ENCODE assay signal across 34 cellular contexts in the genomic region with DNA sequence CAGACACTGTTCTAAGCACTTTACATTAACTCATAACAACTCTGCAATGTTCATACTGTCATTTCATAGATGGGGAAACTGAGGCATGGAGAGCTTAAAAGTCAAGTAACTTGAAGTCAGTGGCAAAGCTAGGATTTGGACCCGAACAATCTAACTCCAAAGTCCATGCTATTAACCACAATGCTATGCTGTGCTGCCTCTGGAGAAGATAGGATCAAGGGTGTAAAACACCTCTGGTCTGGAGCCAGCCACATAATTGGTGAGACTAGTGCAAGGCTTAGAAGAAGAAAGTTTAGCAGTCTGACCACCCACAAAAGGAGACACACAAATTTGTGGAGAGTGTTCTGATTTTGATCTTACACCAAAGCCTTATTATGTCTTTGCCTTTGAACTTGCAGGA.
"Had no signal": no experiment of that assay in that cellular context is flagged by ENCODE, and none has a peak within 500 bp of the region (broad histone marks: within the 10 kb centered on the region; RNA-seq: fewer than 3 reads in every experiment).

No MANE protein-coding gene starts in this region.

- H3K27ac Mint-ChIP-seq: activated B cell treated with CpG ODN at 0.5 μM for 24 hours; activated CD8-positive, alpha-beta T cell treated with anti-CD3 and anti-CD28 coated beads for 36 hours; activated naive CD4-positive, alpha-beta T cell treated with anti-CD3 and anti-CD28 coated beads, Interleukin-2, amount 50 U/mL, for 24 hours; activated naive CD8-positive, alpha-beta T cell treated with anti-CD3 and anti-CD28 coated beads, Interleukin-2, amount 10 ng/mL, durations not matched to agents 7 days and 5 days; activated T-helper 17 cell treated with anti-CD3 and anti-CD28 coated beads, Interleukin-2, amount 50 U/mL, for 72 hours; effector memory CD8-positive, alpha-beta T cell; T-cell; T-helper 1 cell treated with Interleukin-12 subunit alpha and Interleukin-12 subunit beta and Interleukin-4 antibody, amounts not matched to agents 30 μg/mL and 1 μg/mL, for 36 hours had no signal

- H3K4me3 ChIP-seq: ascending aorta, coronary artery had no signal

- H3K9me3 Mint-ChIP-seq: activated B cell treated with CpG ODN at 0.5 μM for 24 hours; activated CD8-positive, alpha-beta T cell treated with anti-CD3 and anti-CD28 coated beads for 36 hours; activated naive CD4-positive, alpha-beta T cell treated with anti-CD3 and anti-CD28 coated beads, Interleukin-2, amount 50 U/mL, for 24 hours; activated naive CD8-positive, alpha-beta T cell treated with anti-CD3 and anti-CD28 coated beads, Interleukin-2, amount 10 ng/mL, durations not matched to agents 7 days and 5 days; activated T-cell treated with anti-CD3 and anti-CD28 coated beads, Interleukin-2, amount 50 U/mL, for 4 hours; activated T-helper 17 cell treated with anti-CD3 and anti-CD28 coated beads, Interleukin-2, amount 50 U/mL, for 72 hours; central memory CD8-positive, alpha-beta T cell; effector memory CD8-positive, alpha-beta T cell; T-cell; T-helper 1 cell treated with Interleukin-12 subunit alpha and Interleukin-12 subunit beta and Interleukin-4 antibody, amounts not matched to agents 30 μg/mL and 1 μg/mL, for 36 hours had no signal

- ATAC-seq: activated CD4-positive, CD25-positive, alpha-beta regulatory T cell treated with anti-CD3 and anti-CD28 coated beads, Interleukin-2, amount 50 U/mL, for 24 hours; activated CD8-positive, alpha-beta T cell treated with anti-CD3 and anti-CD28 coated beads for 36 hours; activated T-cell treated with anti-CD3 and anti-CD28 coated beads, Interleukin-2, amount 50 U/mL, for 4 hours; activated T-helper 17 cell treated with anti-CD3 and anti-CD28 coated beads, Interleukin-2, amount 50 U/mL, for 72 hours; effector memory CD8-positive, alpha-beta T cell; esophagus mucosa; T-cell had no signal

- H3K4me3 Mint-ChIP-seq: activated B cell treated with CpG ODN at 0.5 μM for 24 hours; activated CD8-positive, alpha-beta T cell treated with anti-CD3 and anti-CD28 coated beads for 36 hours; activated naive CD4-positive, alpha-beta T cell treated with anti-CD3 and anti-CD28 coated beads, Interleukin-2, amount 50 U/mL, for 24 hours; activated naive CD8-positive, alpha-beta T cell treated with anti-CD3 and anti-CD28 coated beads, Interleukin-2, amount 10 ng/mL, durations not matched to agents 7 days and 5 days; activated T-cell treated with anti-CD3 and anti-CD28 coated beads, Interleukin-2, amount 50 U/mL, for 4 hours; activated T-helper 17 cell treated with anti-CD3 and anti-CD28 coated beads, Interleukin-2, amount 50 U/mL, for 72 hours; central memory CD8-positive, alpha-beta T cell; effector memory CD8-positive, alpha-beta T cell; T-cell; T-helper 1 cell treated with Interleukin-12 subunit alpha and Interleukin-12 subunit beta and Interleukin-4 antibody, amounts not matched to agents 30 μg/mL and 1 μg/mL, for 36 hours had no signal

- H3K27ac ChIP-seq: ascending aorta, brain microvascular endothelial cell, coronary artery, epithelial cell of prostate, WERI-Rb-1 had no signal

- H3K4me1 Mint-ChIP-seq: activated B cell treated with CpG ODN at 0.5 μM for 24 hours; activated naive CD4-positive, alpha-beta T cell treated with anti-CD3 and anti-CD28 coated beads, Interleukin-2, amount 50 U/mL, for 24 hours; activated T-helper 17 cell treated with anti-CD3 and anti-CD28 coated beads, Interleukin-2, amount 50 U/mL, for 72 hours; T-cell had no signal

- H3K4me1 ChIP-seq: ascending aorta had no signal

- FAIRE-seq: bronchial epithelial cell, endometrium, endothelial cell of umbilical vein, frontal cortex had no signal

- DNase-seq: activated B cell treated with CpG ODN at 0.5 μM for 24 hours; activated CD4-positive, alpha-beta T cell treated with anti-CD3 and anti-CD28 coated beads for 48 hours; activated CD4-positive, alpha-beta T cell treated with anti-CD3 and anti-CD28 coated beads, Interleukin-2, amount 50 U/mL, for 1 hour; activated CD4-positive, alpha-beta T cell treated with anti-CD3 and anti-CD28 coated beads, Interleukin-2, amount 50 U/mL, for 48 hours; activated CD8-positive, alpha-beta memory T cell treated with anti-CD3 and anti-CD28 coated beads for 24 hours; activated CD8-positive, alpha-beta T cell treated with anti-CD3 and anti-CD28 coated beads for 36 hours; activated effector memory CD4-positive, alpha-beta T cell treated with Interleukin-2 at 50 U/mL for 16 hours; activated gamma-delta T cell treated with Interleukin-2 at 50 U/mL for 16 hours; activated naive CD4-positive, alpha-beta T cell treated with Interleukin-2 at 50 U/mL for 16 hours; activated naive CD8-positive, alpha-beta T cell treated with anti-CD3 and anti-CD28 coated beads, Interleukin-2, amount 10 ng/mL, durations not matched to agents 7 days and 5 days; activated T-cell treated with anti-CD3 and anti-CD28 coated beads, Interleukin-2, amount 50 U/mL, for 4 hours; brain microvascular endothelial cell; dermis blood vessel endothelial cell; effector CD4-positive, alpha-beta T cell; effector memory CD8-positive, alpha-beta T cell; foreskin fibroblast; head of caudate nucleus; SW 1271; T-cell; T-helper 9 cell; WERI-Rb-1 had no signal

- H3K9me3 ChIP-seq: ascending aorta had no signal

- H3K36me3 ChIP-seq: brain microvascular endothelial cell had no signal

- H3K27me3 ChIP-seq: ascending aorta, brain microvascular endothelial cell had no signal

- H3K27me3 Mint-ChIP-seq: activated B cell treated with CpG ODN at 0.5 μM for 24 hours; activated CD8-positive, alpha-beta T cell treated with anti-CD3 and anti-CD28 coated beads for 36 hours; activated naive CD4-positive, alpha-beta T cell treated with anti-CD3 and anti-CD28 coated beads, Interleukin-2, amount 50 U/mL, for 24 hours; activated T-helper 17 cell treated with anti-CD3 and anti-CD28 coated beads, Interleukin-2, amount 50 U/mL, for 72 hours; central memory CD8-positive, alpha-beta T cell; effector memory CD8-positive, alpha-beta T cell; T-cell had no signal
